16 cellular contexts compared by ENCODE assay signal in genomic region chr10:126110434-126110833, GRCh38.
A peak's percentile ranks its signal among the peaks of the same experiment; 100 is the strongest.
DNase-seq lines count a peak whose midpoint lies in the region; ATAC-seq and TF ChIP-seq lines count a peak whose summit lies in the region.
"Had no signal": no experiment of that assay in that cellular context is flagged by ENCODE, and none has a peak within 500 bp of the region (broad histone marks: within the 10 kb centered on the region; RNA-seq: fewer than 3 reads in every experiment).

No MANE protein-coding gene starts in this region.

- no peaks in the 10 kb centered on the region for H3K27me3 ChIP-seq in A673 (replicated peaks; ENCODE audit: insufficient read depth, low read depth, low read length, poor library complexity)
- no peaks in the 10 kb centered on the region for H3K27me3 ChIP-seq in aorta (ENCODE audit: control insufficient read depth in 1 of 2, insufficient read depth in 2 of 2, low read length in 1 of 2)
- H3K27me3 ChIP-seq: ovary, tibial artery had no signal

- H3K27ac ChIP-seq in A673 (ENCODE audit: low read depth, low read length, poor library complexity, severe bottlenecking) (no peak overlapping the region), aorta (ENCODE audit: low read depth in 1 of 2, low read length in 2 of 2) (no peak overlapping the region)
- H3K27ac ChIP-seq: tibial artery had no signal

- no TSS peak for BruUV-seq in A673 (replicated peaks; lab: Mats Ljungman, UMichigan)

- TF ChIP-seq CTCF in A673 (conservative IDR thresholded peaks at IDR 0.05; ENCODE audit: low read depth, low read length) (no peak), cardiac fibroblast (IDR thresholded peaks at IDR 0.05; ENCODE audit: low read depth, low read length) (no peak)

- intact Hi-C loops in A673 (cut with micrococcal nuclease; ENCODE audit: unreplicated experiment) (no loop called here), aorta (cut with DNase I) (no loop called here)

- DNase-seq in A673 (ENCODE audit: low spot score) (peak; percentile 27), KBM-7 (peak; percentile 65), cardiac fibroblast (ENCODE audit: low read depth in 2 of 2) (peak; percentile 67 to 71), kidney tubule cell (ENCODE audit: low spot score) (peak; percentile 42), aorta (no peak), KG1 (lab: John Stamatoyannopoulos, UW) (no peak), NCI-H69 (lab: John Stamatoyannopoulos, UW) (no peak), T1000 (lab: John Stamatoyannopoulos, UW) (no peak)
- DNase-seq: activated naive CD4-positive, alpha-beta T cell treated with anti-CD3 and anti-CD28 coated beads for 36 hours; mammary epithelial cell; NCI-H1694; ovary; SHP77 treated with DMSO at 0.1 percent for 48 hours; stimulated activated CD4-positive, alpha-beta T cell treated with anti-CD3 and anti-CD28 coated beads, Interleukin-15, amount 100 ng/mL, for 24 hours; tibial artery had no signal

- H3K4me1 ChIP-seq in A673 (ENCODE audit: insufficient read depth, low read length, poor library complexity, severe bottlenecking) (peaks cover 29% of the 10 kb centered on the region), aorta (ENCODE audit: control insufficient read depth in 1 of 2, insufficient read depth in 2 of 2, low read length in 2 of 2) (peaks cover 0 to 2% of the 10 kb centered on the region in 2 donors)
- H3K4me1 ChIP-seq: tibial artery had no signal

- ATAC-seq in aorta (ENCODE audit: low FRiP score) = no peak
- ATAC-seq: HepG2 had no signal

- H3K4me3 ChIP-seq in A673 (ENCODE audit: low read depth, low read length, poor library complexity, severe bottlenecking) (no peak overlapping the region), cardiac fibroblast (replicated peaks in 1 of 2; ENCODE audit: low read depth in 2 of 2, low read length in 2 of 2) (no peak overlapping the region), aorta (ENCODE audit: low read length in 2 of 2) (no peak overlapping the region)
- H3K4me3 ChIP-seq: ovary, tibial artery had no signal

- H3K9me3 ChIP-seq in A673 (ENCODE audit: low read depth, low read length, poor library complexity, severe bottlenecking) (no peaks in the 10 kb centered on the region), aorta (ENCODE audit: control insufficient read depth, low read length) (no peaks in the 10 kb centered on the region)
- H3K9me3 ChIP-seq: ovary, tibial artery had no signal

- CTCF ChIA-PET in A673 (lab: Charles Lee) = no interaction called here

- 55 to 62% methylated on average over 4 of the region's 4 CpGs for WGBS in aorta, 2 donors

- POLR2A ChIA-PET in A673 (lab: Charles Lee; ENCODE audit: low non-redundant PET) = no interaction called here

- in situ Hi-C loops in KBM-7 (cut with MboI; ENCODE audit: low pct_unique_long_range_greater_than_20kb, low sequenced_read_pairs) = no loop called here

- H3K36me3 ChIP-seq in A673 (ENCODE audit: insufficient read depth, low read length, poor library complexity, severe bottlenecking) (no peaks in the 10 kb centered on the region), aorta (ENCODE audit: control insufficient read depth in 1 of 2, insufficient read depth in 2 of 2, low read length in 1 of 2) (no peaks in the 10 kb centered on the region)
- H3K36me3 ChIP-seq: ovary, tibial artery had no signal

Comparison
In these comparisons a context has a peak if more than half of its experiments do, and no peak if none do; other contexts are left out.
1. DNase-seq: peak in A673 (single experiment), KBM-7 (single experiment), cardiac fibroblast (2 of 2) and kidney tubule cell (single experiment); none in aorta (0 of 2), KG1 (single experiment), NCI-H69 (single experiment) and T1000 (single experiment).